In the genomic region with DNA sequence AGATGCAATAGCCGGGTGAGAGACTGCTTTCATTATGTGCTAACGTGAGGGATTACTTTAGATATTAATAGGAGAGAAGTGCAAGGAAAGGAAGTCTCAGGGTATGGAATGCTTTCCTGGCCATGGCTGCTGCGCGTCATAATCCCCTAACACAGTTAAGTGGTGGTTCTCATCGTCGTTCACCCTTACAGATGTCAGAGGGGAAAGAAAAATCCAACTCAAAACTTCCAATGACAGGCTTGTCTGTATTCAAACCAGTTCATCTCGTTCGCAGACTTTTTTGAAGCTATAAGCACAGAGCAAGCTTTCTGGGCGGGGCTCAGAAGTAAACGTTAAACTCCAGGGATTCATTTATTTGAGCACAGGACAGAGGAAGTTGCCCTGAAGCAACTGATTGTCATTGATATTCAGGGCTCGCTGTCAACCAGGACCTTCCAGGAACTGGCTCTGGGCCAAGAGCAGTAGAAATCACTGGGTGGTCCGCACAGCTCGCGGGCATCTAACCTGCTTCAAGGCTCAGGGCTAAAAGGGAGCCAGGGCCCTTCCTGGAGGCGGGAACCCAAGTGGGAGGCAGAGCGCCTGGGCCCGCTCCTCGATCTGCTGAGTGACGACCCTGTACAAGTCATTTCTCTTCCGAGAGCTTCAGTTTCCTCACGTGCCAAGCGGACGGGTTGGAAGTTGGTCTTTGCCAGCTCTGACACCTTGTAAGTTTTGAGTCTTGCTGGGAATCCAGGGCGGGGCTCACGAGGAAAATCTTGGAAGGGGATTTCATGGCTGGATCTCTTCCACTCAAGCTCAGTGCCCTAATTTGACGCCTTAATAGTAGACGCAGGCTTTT, we compare ENCODE assay signal across 8 cellular contexts. TPM values are rescaled to one million over a fixed set of nuclear protein-coding genes. Genes with fewer than 3 reads are reported as not detected.
A peak's percentile ranks its signal among the peaks of the same experiment; 100 is the strongest.
DNase-seq lines count a peak whose midpoint lies in the region; ATAC-seq and TF ChIP-seq lines count a peak whose summit lies in the region.

No MANE protein-coding gene starts in this region.

- no peaks in the 10 kb centered on the region for H3K27me3 Mint-ChIP-seq in T-cell

- no peaks in the 10 kb centered on the region for H3K36me3 ChIP-seq in mucosa of rectum (ENCODE audit: control insufficient read depth in 2 of 2, insufficient read depth in 2 of 2, low read length in 2 of 2)

- H3K36me3 Mint-ChIP-seq in T-cell, result no peaks in the 10 kb centered on the region

- peaks cover 23 to 33% of the 10 kb centered on the region in 2 donors for H3K4me1 ChIP-seq in mucosa of rectum (ENCODE audit: control insufficient read depth in 2 of 2, insufficient read depth in 2 of 2, low read length in 2 of 2)

- ATAC-seq in T-cell (replicated peaks in 1 of 4), result no peak
- no peak for ATAC-seq in GM19397 (IDR thresholded peaks at IDR 0.05; ENCODE audit: unreplicated experiment)
- no peak for ATAC-seq in HG03571 (IDR thresholded peaks at IDR 0.05; ENCODE audit: unreplicated experiment)

- DNase-seq in AG04449 (ENCODE audit: low read depth, low spot score) (no peak), HCEC 1CT (peak; percentile 51), T-cell (peak in 4 of 34 experiments; percentile 4 to 28 (median 12)), epithelial cell of prostate (ENCODE audit: low read depth, low spot score) (no peak), epidermal melanocyte (ENCODE audit: insufficient read length, low spot score) (no peak)

- H3K9me3 Mint-ChIP-seq in T-cell, result peaks cover 0 to 5% (median 0%) of the 10 kb centered on the region in 3 donors

- H3K4me3 Mint-ChIP-seq in T-cell, result peak overlapping the region; percentile 89

- no peaks in the 10 kb centered on the region for H3K27me3 ChIP-seq in mucosa of rectum (ENCODE audit: control insufficient read depth in 2 of 2, insufficient read depth in 2 of 2, low read length in 2 of 2)

- CTCF ChIA-PET in AG04449 (lab: Yijun Ruan, JAX), result interaction anchor here (0.7 to 4.2 kb wide), 7 partner anchors 27 to 801 kb away, joined by 3 to 26 read pairs (median 4); no protein-coding TSS in a partner anchor
- CTCF ChIA-PET in T-cell (lab: Charles Lee), result interaction anchor here (0.7 to 1.4 kb wide), 4 partner anchors 235 to 413 kb away, joined by 3 to 7 read pairs (median 4); no protein-coding TSS in a partner anchor

- POLR2A ChIA-PET in AG04449 (lab: Yijun Ruan, JAX) (interaction anchor here (0.7 to 4.0 kb wide), 8 partner anchors 14 to 802 kb away, joined by 3 to 19 read pairs (median 4); a partner anchor contains a TSS), T-cell (lab: Charles Lee) (interaction anchor here (0.5 to 1.8 kb wide), 3 partner anchors 33 to 407 kb away, joined by 3 to 10 read pairs (median 4); a partner anchor contains a TSS)

- no peak for TF ChIP-seq CTCF in AG04449 (IDR thresholded peaks at IDR 0.05; ENCODE audit: insufficient read depth, low read length, missing control alignments)

- peaks cover 55 to 66% (median 66%) of the 10 kb centered on the region in 3 donors for H3K4me1 Mint-ChIP-seq in T-cell

- H3K27ac Mint-ChIP-seq in T-cell, result peak overlapping the region; percentile 85

- H3K4me3 ChIP-seq in AG04449 (ENCODE audit: low read depth, low read length) (peak overlapping the region; percentile 79), mucosa of rectum (ENCODE audit: low read length in 2 of 2) (peak overlapping the region; percentile 87 to 91)

- H3K9me3 ChIP-seq in mucosa of rectum (ENCODE audit: control insufficient read depth in 2 of 2, low read length in 2 of 2), result no peaks in the 10 kb centered on the region

- H3K27ac ChIP-seq in epithelial cell of prostate (peak overlapping the region; percentile 74), mucosa of rectum (ENCODE audit: low read depth in 2 of 2, low read length in 2 of 2) (peak overlapping the region; percentile 94)

- peak overlapping the region; percentile 80 to 97 for H3K9ac ChIP-seq in mucosa of rectum (ENCODE audit: low read depth in 1 of 2, low read length in 2 of 2)

RNA-seq across cellular contexts. Expression of a gene that starts 1.1 kb away (rescaled TPM):
- total RNA-seq in T-cell, result 10 to 100 TPM; 23.8 to 82.6 (median 39.3) TPM
